Comparison of ENCODE assay signal across 27 cellular contexts in the genomic region with DNA sequence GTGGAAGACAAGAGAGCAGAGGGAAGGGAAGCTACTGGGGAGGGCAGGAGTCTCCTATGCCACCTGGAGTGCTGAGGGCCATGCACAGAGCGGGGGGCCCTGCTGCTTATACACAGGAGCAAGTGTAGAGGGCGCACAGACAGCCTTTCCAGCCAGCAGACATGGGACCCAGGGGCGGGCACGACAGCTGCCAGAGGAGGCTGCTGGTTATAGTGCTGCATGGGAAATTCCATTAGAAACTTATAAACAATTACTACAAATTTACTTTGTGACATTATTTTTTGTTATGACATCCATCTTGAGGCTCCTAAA.
"Had no signal": no experiment of that assay in that cellular context is flagged by ENCODE, and none has a peak within 500 bp of the region (broad histone marks: within the 10 kb centered on the region; RNA-seq: fewer than 3 reads in every experiment).

No MANE protein-coding gene starts in this region.

- H2AFZ ChIP-seq: neural progenitor cell, parathyroid adenoma had no signal

- FAIRE-seq: keratinocyte, urothelium cell line had no signal

- DNase-seq: hippocampal formation; kidney glomerular epithelial cell; left cardiac atrium; left lung; lower lobe of right lung; mammary epithelial cell; mesendoderm; naive B cell; natural killer cell; nephron progenitor cell; psoas muscle; stimulated activated CD4-positive, alpha-beta T cell treated with anti-CD3 and anti-CD28 coated beads, Interleukin-1b, Interleukin-23, amount 100 ng/mL, for 48 hours; stimulated activated CD4-positive, alpha-beta T cell treated with anti-CD3 and anti-CD28 coated beads, Interleukin-2, amount 100 ng/mL, for 48 hours; stimulated activated CD4-positive, alpha-beta T cell treated with anti-CD3 and anti-CD28 coated beads, Interleukin-4, amount 100 ng/mL, for 4 hours; stimulated activated CD8-positive, alpha-beta memory T cell treated with anti-CD3 and anti-CD28 coated beads, Interleukin-4, amount 100 ng/mL, for 48 hours; stimulated activated naive CD4-positive, alpha-beta T cell treated with Interleukin-2 at 50 U/mL for 16 hours; stimulated activated naive CD8-positive, alpha-beta T cell treated with anti-CD3 and anti-CD28 coated beads, Interleukin-15, amount 100 ng/mL, for 72 hours; substantia nigra; transverse colon; upper lobe of right lung had no signal

- H3K27me3 Mint-ChIP-seq: naive B cell; stimulated activated naive CD8-positive, alpha-beta T cell treated with anti-CD3 and anti-CD28 coated beads, Interleukin-15, amount 100 ng/mL, for 72 hours had no signal

- H3K4me1 ChIP-seq: lower lobe of right lung, parathyroid adenoma, psoas muscle, right lobe of liver, transverse colon, upper lobe of right lung had no signal

- H3K4me3 ChIP-seq: left lung, lower lobe of right lung, neural progenitor cell, psoas muscle, right lobe of liver, smooth muscle cell, transverse colon, upper lobe of right lung had no signal

- H3K4me1 Mint-ChIP-seq: mesothelial cell of epicardium; natural killer cell; nephron progenitor cell; neural progenitor cell; stimulated activated naive CD8-positive, alpha-beta T cell treated with anti-CD3 and anti-CD28 coated beads, Interleukin-15, amount 100 ng/mL, for 72 hours had no signal

- ATAC-seq: left cardiac atrium; left lung; lower lobe of right lung; natural killer cell; psoas muscle; stimulated activated naive CD8-positive, alpha-beta T cell treated with anti-CD3 and anti-CD28 coated beads, Interleukin-15, amount 100 ng/mL, for 72 hours; upper lobe of right lung had no signal

- H3K36me3 Mint-ChIP-seq: mesothelial cell of epicardium, natural killer cell, neural progenitor cell had no signal

- H3K27ac ChIP-seq: left lung, lower lobe of right lung, neural progenitor cell, parathyroid adenoma, psoas muscle, right lobe of liver, transverse colon, upper lobe of right lung had no signal

- H3K9ac ChIP-seq: neural progenitor cell, parathyroid adenoma had no signal

- H3K4me3 Mint-ChIP-seq: mesothelial cell of epicardium; naive B cell; natural killer cell; nephron progenitor cell; stimulated activated naive CD8-positive, alpha-beta T cell treated with anti-CD3 and anti-CD28 coated beads, Interleukin-15, amount 100 ng/mL, for 72 hours had no signal

- H3K9me3 Mint-ChIP-seq: mesothelial cell of epicardium; natural killer cell; nephron progenitor cell; neural progenitor cell; stimulated activated naive CD8-positive, alpha-beta T cell treated with anti-CD3 and anti-CD28 coated beads, Interleukin-15, amount 100 ng/mL, for 72 hours had no signal

- H3K27me3 ChIP-seq: left lung, neural progenitor cell, right lobe of liver, transverse colon, upper lobe of right lung had no signal

- H3K27ac Mint-ChIP-seq: mesothelial cell of epicardium, natural killer cell, nephron progenitor cell, neural progenitor cell had no signal

- H3K79me2 ChIP-seq: parathyroid adenoma had no signal

- H3K4me2 ChIP-seq: neural progenitor cell, smooth muscle cell had no signal
